In genomic region chr16:11407047-11407982, GRCh38 we compare ENCODE assay signal across 1 cellular context.
TF ChIP-seq lines count a peak whose summit lies in the region.

No MANE protein-coding gene starts in this region.

TF ChIP-seq in K562, 482 proteins besides CTCF, POLR2A, EP300 and RAD21 (continued from another document):
- TF ChIP-seq SMAD1 (IDR thresholded peaks at IDR 0.05; ENCODE audit: low read depth, low read length, partially characterized antibody) (no peak), PHB2 (IDR thresholded peaks at IDR 0.05; ENCODE audit: low read depth) (no peak), ZMIZ1 (IDR thresholded peaks at IDR 0.05; ENCODE audit: low read depth in 2 of 2, low read length in 2 of 2) (no peak)
- TF ChIP-seq, protein P1, sequence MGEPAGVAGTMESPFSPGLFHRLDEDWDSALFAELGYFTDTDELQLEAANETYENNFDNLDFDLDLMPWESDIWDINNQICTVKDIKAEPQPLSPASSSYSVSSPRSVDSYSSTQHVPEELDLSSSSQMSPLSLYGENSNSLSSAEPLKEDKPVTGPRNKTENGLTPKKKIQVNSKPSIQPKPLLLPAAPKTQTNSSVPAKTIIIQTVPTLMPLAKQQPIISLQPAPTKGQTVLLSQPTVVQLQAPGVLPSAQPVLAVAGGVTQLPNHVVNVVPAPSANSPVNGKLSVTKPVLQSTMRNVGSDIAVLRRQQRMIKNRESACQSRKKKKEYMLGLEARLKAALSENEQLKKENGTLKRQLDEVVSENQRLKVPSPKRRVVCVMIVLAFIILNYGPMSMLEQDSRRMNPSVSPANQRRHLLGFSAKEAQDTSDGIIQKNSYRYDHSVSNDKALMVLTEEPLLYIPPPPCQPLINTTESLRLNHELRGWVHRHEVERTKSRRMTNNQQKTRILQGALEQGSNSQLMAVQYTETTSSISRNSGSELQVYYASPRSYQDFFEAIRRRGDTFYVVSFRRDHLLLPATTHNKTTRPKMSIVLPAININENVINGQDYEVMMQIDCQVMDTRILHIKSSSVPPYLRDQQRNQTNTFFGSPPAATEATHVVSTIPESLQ (CRISPR knock-in tag; IDR thresholded peaks at IDR 0.05): no peak
